9 cellular contexts compared by ENCODE assay signal in genomic region chr2:188975497-188976102, GRCh38. TPM values are rescaled to one million over a fixed set of nuclear protein-coding genes. Genes with fewer than 3 reads are reported as not detected.
A peak's percentile ranks its signal among the peaks of the same experiment; 100 is the strongest.
DNase-seq lines count a peak whose midpoint lies in the region; ATAC-seq and TF ChIP-seq lines count a peak whose summit lies in the region.
"Had no signal": no experiment of that assay in that cellular context is flagged by ENCODE, and none has a peak within 500 bp of the region (broad histone marks: within the 10 kb centered on the region; RNA-seq: fewer than 3 reads in every experiment).

No MANE protein-coding gene starts in this region.

- no peaks in the 10 kb centered on the region for H3K36me3 Mint-ChIP-seq in activated T-cell treated with anti-CD3 and anti-CD28 coated beads, Interleukin-2, amount 50 U/mL, for 24 hours (ENCODE audit: low read depth)
- H3K36me3 Mint-ChIP-seq: CD8-positive, alpha-beta memory T cell had no signal

- peak overlapping the region in 1 of 2 experiments; percentile 34; a peak in 1 of 4 replicates for H3K4me3 ChIP-seq in Panc1 (ENCODE audit: low read depth in 2 of 2, low read length in 2 of 2)

- ATAC-seq in Panc1 (no peak), Right ventricle myocardium superior (ENCODE audit: poor library complexity) (peak; percentile 90), omental fat pad (ENCODE audit: low FRiP score) (peak; percentile 91), GM18517 (IDR thresholded peaks at IDR 0.05; ENCODE audit: unreplicated experiment) (no peak)

- TF ChIP-seq CTCF in Panc1 (IDR thresholded peaks at IDR 0.05) (no peak), omental fat pad (IDR thresholded peaks at IDR 0.05) (no peak)

- H3K36me3 ChIP-seq in Panc1 (ENCODE audit: control insufficient read depth, insufficient read depth, low read length), result no peaks in the 10 kb centered on the region; the same call in 1 of the 2 replicates

- peaks cover 23% of the 10 kb centered on the region for H3K4me1 Mint-ChIP-seq in activated T-cell treated with anti-CD3 and anti-CD28 coated beads, Interleukin-2, amount 50 U/mL, for 24 hours (ENCODE audit: low read depth)

- in situ Hi-C loops in Panc1 (cut with HindIII; ENCODE audit: low pct_unique_long_range_greater_than_20kb, low sequenced_read_pairs), result no loop called here

- H3K27ac ChIP-seq in Panc1 (ENCODE audit: low read length), result peak overlapping the region; percentile 66

- H3K27me3 ChIP-seq in Panc1 (ENCODE audit: control insufficient read depth, insufficient read depth, low read length), result no peaks in the 10 kb centered on the region

- H3K27me3 Mint-ChIP-seq in activated T-cell treated with anti-CD3 and anti-CD28 coated beads, Interleukin-2, amount 50 U/mL, for 24 hours, result peaks cover 18% of the 10 kb centered on the region

- POLR2A ChIA-PET in Panc1 (lab: Charles Lee), result no interaction called here

- H3K9me3 ChIP-seq in Panc1 (ENCODE audit: control insufficient read depth, insufficient read depth, low read depth, low read length), result no peaks in the 10 kb centered on the region

- intact Hi-C loops in Panc1 (cut with micrococcal nuclease; ENCODE audit: unreplicated experiment), result no loop called here
- intact Hi-C loops in Right ventricle myocardium superior (cut with DNase I), result loop anchor here (5.0 kb wide), 1 partner anchor 188 kb away; no protein-coding TSS in a partner anchor

- DNase-seq in AG08395 (ENCODE audit: low spot score) (peak; percentile 72), Panc1 (ENCODE audit: low read depth, low spot score) (no peak), Right ventricle myocardium superior (no peak), omental fat pad (ENCODE audit: low spot score) (no peak), NCI-H1417 treated with DMSO at 0.1 percent for 48 hours (lab: John Stamatoyannopoulos, UW) (no peak), NCI-H524 (lab: John Stamatoyannopoulos, UW) (no peak)
- DNase-seq in activated T-cell treated with anti-CD3 and anti-CD28 coated beads, Interleukin-2, amount 50 U/mL, for 24 hours, result no peak
- DNase-seq: CD8-positive, alpha-beta memory T cell had no signal

- peaks cover 21% of the 10 kb centered on the region; the same call in 1 of the 2 replicates for H3K4me1 ChIP-seq in Panc1 (ENCODE audit: control insufficient read depth, insufficient read depth, low read length)

- BruUV-seq in Panc1 (replicated peaks; lab: Mats Ljungman, UMichigan), result no TSS peak

- no peaks in the 10 kb centered on the region for H3K9me3 Mint-ChIP-seq in activated T-cell treated with anti-CD3 and anti-CD28 coated beads, Interleukin-2, amount 50 U/mL, for 24 hours
- H3K9me3 Mint-ChIP-seq: CD8-positive, alpha-beta memory T cell had no signal

- CTCF ChIA-PET in Panc1 (lab: Charles Lee), result no interaction called here

- no peak overlapping the region for H3K27ac Mint-ChIP-seq in activated T-cell treated with anti-CD3 and anti-CD28 coated beads, Interleukin-2, amount 50 U/mL, for 24 hours
- H3K27ac Mint-ChIP-seq: CD8-positive, alpha-beta memory T cell had no signal

- H3K4me3 Mint-ChIP-seq in activated T-cell treated with anti-CD3 and anti-CD28 coated beads, Interleukin-2, amount 50 U/mL, for 24 hours, result no peak overlapping the region
- H3K4me3 Mint-ChIP-seq: CD8-positive, alpha-beta memory T cell had no signal

RNA-seq across cellular contexts. Expression of gene COL3A1, which starts 1.4 kb away (rescaled TPM):
- total RNA-seq in Panc1 (2021; ENCODE audit: unreplicated experiment) (6.9 TPM), Right ventricle myocardium superior (47.0 TPM), omental fat pad (100 to 1,000 TPM; 120 to 340 (median 237) TPM)
- 5.7 TPM for polyA plus RNA-seq in Panc1 (2012; ENCODE audit: insufficient read length)
- polyA plus RNA-seq: CD8-positive, alpha-beta memory T cell had no signal

Comparison
In these comparisons a context has a peak if more than half of its experiments do, and no peak if none do; other contexts are left out.
1. ATAC-seq: peak in Right ventricle myocardium superior (single experiment) and omental fat pad (single experiment); none in Panc1 (single experiment) and GM18517 (single experiment).